ENCODE assay signal across 8 cellular contexts in the genomic region with DNA sequence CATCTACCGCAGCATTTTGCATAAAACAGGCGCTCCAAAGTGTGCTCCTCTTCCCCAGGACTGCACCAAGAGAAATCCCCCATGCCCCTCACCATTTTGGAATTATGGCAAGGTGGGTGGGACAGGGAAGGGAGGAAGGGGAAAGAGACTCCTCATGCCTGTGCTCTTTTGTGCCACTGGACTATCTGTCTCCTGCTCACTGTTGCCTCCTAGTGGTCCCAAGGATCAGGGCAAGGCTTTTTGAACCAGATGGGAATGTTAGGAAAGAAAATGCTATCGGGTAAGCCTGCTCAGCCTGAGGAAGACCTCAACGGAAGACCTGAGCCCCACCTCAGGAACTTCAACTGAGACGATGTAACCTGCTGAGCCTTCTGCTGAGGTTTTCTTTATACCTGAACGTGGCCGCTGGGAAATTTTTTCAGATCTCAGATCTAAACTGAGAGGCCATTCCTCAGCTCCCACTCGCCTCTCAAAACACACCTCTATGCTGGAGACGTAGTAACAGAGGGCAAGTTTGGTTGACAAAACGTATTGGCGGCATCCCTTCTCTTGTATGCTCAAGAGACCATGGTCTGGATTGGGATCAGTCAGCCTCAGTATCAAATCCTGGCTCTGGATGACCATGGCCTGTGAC. TPM values are rescaled to one million over a fixed set of nuclear protein-coding genes. Genes with fewer than 3 reads are reported as not detected.
DNase-seq lines count a peak whose midpoint lies in the region; ATAC-seq and TF ChIP-seq lines count a peak whose summit lies in the region.

No MANE protein-coding gene starts in this region.

- H3K4me2 ChIP-seq in GM23248 (ENCODE audit: unreplicated experiment) = no peak overlapping the region
- H3K4me2 ChIP-seq in OCI-LY7 (ENCODE audit: low read length) = no peak overlapping the region

- H2AFZ ChIP-seq in GM23248 (no peak overlapping the region), OCI-LY7 (ENCODE audit: low read length) (no peak overlapping the region)

- POLR2A ChIA-PET in OCI-LY7 (lab: Charles Lee) = no interaction called here
- POLR2A ChIA-PET in activated naive CD8-positive, alpha-beta T cell treated with anti-CD3 and anti-CD28 coated beads, Interleukin-2, amount 10 ng/mL, durations not matched to agents 7 days and 5 days (lab: Charles Lee) = no interaction called here

- no peak for ATAC-seq in activated naive CD8-positive, alpha-beta T cell treated with anti-CD3 and anti-CD28 coated beads, Interleukin-2, amount 10 ng/mL, durations not matched to agents 7 days and 5 days (ENCODE audit: low read depth)
- ATAC-seq in HG03159 (IDR thresholded peaks at IDR 0.05; ENCODE audit: unreplicated experiment) = no peak

- H3K9me2 ChIP-seq in GM23248 (ENCODE audit: insufficient read depth) (no peaks in the 10 kb centered on the region), OCI-LY7 (ENCODE audit: insufficient read depth, low read length) (no peaks in the 10 kb centered on the region)

- in situ Hi-C loops in GM23248 (cut with MboI) = loop anchor here (25.0 kb wide), 1 partner anchor 612 kb away; no protein-coding TSS in a partner anchor

- H3K4me1 ChIP-seq in GM23248 (ENCODE audit: insufficient read depth) (no peaks in the 10 kb centered on the region), OCI-LY7 (ENCODE audit: insufficient read depth, low read length, poor library complexity, severe bottlenecking) (no peaks in the 10 kb centered on the region)

- H3K4me1 Mint-ChIP-seq in activated naive CD8-positive, alpha-beta T cell treated with anti-CD3 and anti-CD28 coated beads, Interleukin-2, amount 10 ng/mL, durations not matched to agents 7 days and 5 days = no peaks in the 10 kb centered on the region

- no peaks in the 10 kb centered on the region for H3K36me3 Mint-ChIP-seq in activated naive CD8-positive, alpha-beta T cell treated with anti-CD3 and anti-CD28 coated beads, Interleukin-2, amount 10 ng/mL, durations not matched to agents 7 days and 5 days

- intact Hi-C loops in OCI-LY7 (cut with micrococcal nuclease; ENCODE audit: unreplicated experiment) = no loop called here

- H3K9me3 ChIP-seq in GM23248 (ENCODE audit: low read depth) (no peaks in the 10 kb centered on the region), OCI-LY7 (ENCODE audit: low read length) (no peaks in the 10 kb centered on the region)

- H3K27ac Mint-ChIP-seq in activated naive CD8-positive, alpha-beta T cell treated with anti-CD3 and anti-CD28 coated beads, Interleukin-2, amount 10 ng/mL, durations not matched to agents 7 days and 5 days = no peak overlapping the region

- peak; percentile 62 for DNase-seq in GM23248
- peak; percentile 17 for DNase-seq in OCI-LY7 (ENCODE audit: low spot score)
- DNase-seq in activated naive CD8-positive, alpha-beta T cell treated with anti-CD3 and anti-CD28 coated beads, Interleukin-2, amount 10 ng/mL, durations not matched to agents 7 days and 5 days = peak; percentile 38
- peak; percentile 58 for DNase-seq in iPS DF 4.7 (ENCODE audit: extremely low read depth, low spot score)
- DNase-seq in stimulated activated CD4-positive, alpha-beta T cell treated with anti-CD3 and anti-CD28 coated beads, Interleukin-2, amount 100 ng/mL, for 48 hours = peak; percentile 42 to 50
- DNase-seq in NCI-H128 (lab: John Stamatoyannopoulos, UW; ENCODE audit: unreplicated experiment) = no peak

- TF ChIP-seq CTCF in C4-2B (conservative IDR thresholded peaks at IDR 0.05) = peak; percentile 94
- peak; percentile 84 for TF ChIP-seq CTCF in OCI-LY7 (conservative IDR thresholded peaks at IDR 0.05; ENCODE audit: low read length)

- 41 to 42% methylated on average over 11 of the region's 11 CpGs for WGBS in GM23248 (ENCODE audit: low coverage in 1 of 2, low lambda C conversion rate in 2 of 2, missing lambda C conversion rate in 2 of 2), 2 experiments

- H3K9ac ChIP-seq in GM23248 = no peak overlapping the region

- H4K20me1 ChIP-seq in GM23248 (ENCODE audit: insufficient read depth) (no peaks in the 10 kb centered on the region), OCI-LY7 (ENCODE audit: insufficient read depth, low read length) (no peaks in the 10 kb centered on the region)

- H3K27me3 ChIP-seq in GM23248 (replicated peaks; ENCODE audit: insufficient read depth) = peaks cover 6% of the 10 kb centered on the region; the same call in 1 of the 2 replicates

- no peaks in the 10 kb centered on the region for H3K36me3 ChIP-seq in GM23248 (ENCODE audit: low read depth)
- no peaks in the 10 kb centered on the region for H3K36me3 ChIP-seq in OCI-LY7 (ENCODE audit: insufficient read depth, low read length)

- H3K27ac ChIP-seq in C4-2B = no peak overlapping the region
- no peak overlapping the region for H3K27ac ChIP-seq in GM23248
- H3K27ac ChIP-seq in OCI-LY7 (ENCODE audit: low read depth, low read length, poor library complexity, severe bottlenecking) = no peak overlapping the region

- no TSS peak for BruUV-seq in OCI-LY7 (replicated peaks; lab: Mats Ljungman, UMichigan)

- H3F3A ChIP-seq in GM23248 (ENCODE audit: insufficient read depth) = no peaks in the 10 kb centered on the region

- no peaks in the 10 kb centered on the region for H3K9me3 Mint-ChIP-seq in activated naive CD8-positive, alpha-beta T cell treated with anti-CD3 and anti-CD28 coated beads, Interleukin-2, amount 10 ng/mL, durations not matched to agents 7 days and 5 days

- no peaks in the 10 kb centered on the region for H3K27me3 Mint-ChIP-seq in activated naive CD8-positive, alpha-beta T cell treated with anti-CD3 and anti-CD28 coated beads, Interleukin-2, amount 10 ng/mL, durations not matched to agents 7 days and 5 days

- CTCF ChIA-PET in OCI-LY7 (lab: Charles Lee; ENCODE audit: unreplicated experiment) = no interaction called here

- no peaks in the 10 kb centered on the region for H3K79me2 ChIP-seq in GM23248 (ENCODE audit: insufficient read depth)
- no peaks in the 10 kb centered on the region for H3K79me2 ChIP-seq in OCI-LY7 (ENCODE audit: insufficient read depth, low read depth, low read length)

- H3K4me3 Mint-ChIP-seq in activated naive CD8-positive, alpha-beta T cell treated with anti-CD3 and anti-CD28 coated beads, Interleukin-2, amount 10 ng/mL, durations not matched to agents 7 days and 5 days = no peak overlapping the region

- H3K4me3 ChIP-seq in GM23248 = no peak overlapping the region
- no peak overlapping the region for H3K4me3 ChIP-seq in OCI-LY7 (ENCODE audit: low read depth, low read length, poor library complexity, severe bottlenecking)

RNA-seq across cellular contexts. Expression of gene SPACA3, which starts 58.3 kb away (rescaled TPM):
- total RNA-seq in GM23248 (2014; rRNA removed; shearing (Covaris generic)) = not detected in 2 replicates
- not detected in 2 replicates for polyA plus RNA-seq in GM23248 (2016; fragmentation: Nextera tagmentation; extraction: Ambion mirVana)
- not detected in 2 replicates for total RNA-seq in OCI-LY7 (2014; rRNA removed; shearing (Covaris generic))
- total RNA-seq in OCI-LY7 (2022) = not detected in 2 replicates
- not detected for total RNA-seq in activated naive CD8-positive, alpha-beta T cell treated with anti-CD3 and anti-CD28 coated beads, Interleukin-2, amount 10 ng/mL, durations not matched to agents 7 days and 5 days
